ENCODE assay signal across 1 cellular context in genomic region chr4:82900335-82901128, GRCh38.
TF ChIP-seq lines count a peak whose summit lies in the region.

THAP9 (plus strand) TSS chr4:82900735; CDS start chr4:82900803, 68 bp downstream.

TF ChIP-seq in GM12878, 131 proteins besides CTCF, POLR2A, EP300 and RAD21 (continued from another document):
- TF ChIP-seq E2F8 (IDR thresholded peaks at IDR 0.05; ENCODE audit: low read depth, partially characterized antibody) (peak; percentile 90), HDGF (IDR thresholded peaks at IDR 0.05) (0 out of 2 replicates have a peak, but pooled peaks have one; percentile 14), MYC (IDR thresholded peaks at IDR 0.05; ENCODE audit: insufficient read depth, insufficient read length, insufficient replicate concordance, low read length, severe bottlenecking) (peak; percentile 3), MLLT1 (IDR thresholded peaks at IDR 0.05) (peak; percentile 91), NBN (IDR thresholded peaks at IDR 0.05) (peak; percentile 94), MXI1 (IDR thresholded peaks at IDR 0.05; ENCODE audit: low read depth, low read length) (peak; percentile 54), ZNF24 (IDR thresholded peaks at IDR 0.05) (peak; percentile 60), SMC3 (IDR thresholded peaks at IDR 0.05; ENCODE audit: borderline replicate concordance, low read length) (no peak), ZNF384 (IDR thresholded peaks at IDR 0.05; ENCODE audit: borderline replicate concordance, low read depth, low read length) (no peak), IKZF1 (conservative IDR thresholded peaks at IDR 0.05) (peak; percentile 84), REST (IDR thresholded peaks at IDR 0.05; ENCODE audit: low read depth, low read length) (peak; percentile 53; the same call in 1 of the 2 replicates), TARDBP (IDR thresholded peaks at IDR 0.05; ENCODE audit: borderline replicate concordance) (no peak), POLR2AphosphoS5 (IDR thresholded peaks at IDR 0.05; ENCODE audit: low read length) (peak; percentile 98), RB1 (IDR thresholded peaks at IDR 0.05; ENCODE audit: borderline replicate concordance) (peak; percentile 84; the same call in 1 of the 2 replicates), CHD2 (IDR thresholded peaks at IDR 0.05; ENCODE audit: borderline replicate concordance, low read depth, low read length) (peak; percentile 91)
TF ChIP-seq in GM12878: peak in this region for 83.
